In the genomic region with DNA sequence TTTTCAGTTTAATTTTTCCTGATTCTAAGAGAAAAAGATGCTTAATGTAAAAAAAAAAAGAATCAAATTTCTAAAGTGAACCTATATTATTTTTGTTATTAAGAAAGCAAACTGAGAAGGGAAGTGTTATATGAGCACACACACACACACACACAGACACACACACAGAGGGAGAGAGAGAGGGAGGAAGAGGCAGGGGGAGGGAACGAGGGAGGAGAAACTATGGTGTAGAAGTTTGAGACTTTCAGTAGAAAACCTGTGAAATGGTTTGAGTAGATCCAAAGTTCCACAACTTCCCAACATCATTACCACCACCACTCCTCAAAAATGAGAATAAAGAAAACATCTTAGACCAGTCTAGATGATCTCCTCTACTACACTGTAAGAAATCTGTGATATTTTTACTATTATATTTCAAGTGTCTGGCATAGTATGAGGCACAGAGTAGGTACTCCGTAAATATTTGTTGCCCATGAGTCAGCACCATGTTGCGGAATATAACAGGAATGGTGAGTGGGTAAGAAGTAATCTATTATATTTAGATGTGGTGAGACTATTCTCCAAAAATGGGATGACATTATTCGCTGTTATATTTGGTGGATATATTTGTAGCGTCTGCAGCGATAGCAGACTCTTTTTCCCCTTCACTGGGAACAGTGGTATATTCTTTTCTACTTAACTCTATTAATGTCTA, we compare ENCODE assay signal across 20 cellular contexts.
DNase-seq lines count a peak whose midpoint lies in the region; ATAC-seq and TF ChIP-seq lines count a peak whose summit lies in the region.
"Had no signal": no experiment of that assay in that cellular context is flagged by ENCODE, and none has a peak within 500 bp of the region (broad histone marks: within the 10 kb centered on the region; RNA-seq: fewer than 3 reads in every experiment).

No MANE protein-coding gene starts in this region.

- H3F3A ChIP-seq in PC-9 (ENCODE audit: insufficient read depth, low read depth) (peaks cover 4% of the 10 kb centered on the region; the same call in 1 of the 2 replicates), smooth muscle cell (ENCODE audit: low read depth) (peaks cover 21% of the 10 kb centered on the region)

- CTCF ChIA-PET in PC-9 (lab: Charles Lee): no interaction called here

- ATAC-seq in heart right ventricle: peak in 5 of 8 donors; percentile 27 to 89 (median 67)
- no peak for ATAC-seq in right cardiac atrium
- no peak for ATAC-seq in GM18505 (IDR thresholded peaks at IDR 0.05; ENCODE audit: unreplicated experiment)
- ATAC-seq in GM21576 (IDR thresholded peaks at IDR 0.05; ENCODE audit: unreplicated experiment): no peak
- ATAC-seq: CD8-positive, alpha-beta T cell; sciatic nerve had no signal

- H4K20me1 ChIP-seq in PC-9 (ENCODE audit: insufficient read depth) (no peaks in the 10 kb centered on the region), smooth muscle cell (ENCODE audit: low read depth) (no peaks in the 10 kb centered on the region)

- no peak overlapping the region for H2AFZ ChIP-seq in PC-9
- H2AFZ ChIP-seq in smooth muscle cell (ENCODE audit: low read depth): no peak overlapping the region

- H3K79me2 ChIP-seq in PC-9 (ENCODE audit: low read depth) (no peaks in the 10 kb centered on the region), smooth muscle cell (ENCODE audit: low read depth) (no peaks in the 10 kb centered on the region)

- 85 to 89% methylated on average over 6 of the region's 6 CpGs for WGBS in heart right ventricle, 2 donors
- WGBS in right cardiac atrium: 81% methylated on average over 6 of the region's 6 CpGs
- whole genome bisulfite sequencing in smooth muscle cell (ENCODE audit: low lambda C conversion rate): 29% methylated on average over 6 of the region's 6 CpGs

- H3K9me3 ChIP-seq in heart right ventricle: no peaks in the 10 kb centered on the region
- H3K9me3 ChIP-seq in right cardiac atrium (ENCODE audit: control insufficient read depth, low read length): no peaks in the 10 kb centered on the region
- H3K9me3 ChIP-seq in PC-9 (ENCODE audit: insufficient read depth, low read depth): no peaks in the 10 kb centered on the region
- H3K9me3 ChIP-seq in smooth muscle cell (replicated peaks; ENCODE audit: low read depth): no peaks in the 10 kb centered on the region

- H3K9me2 ChIP-seq in PC-9 (ENCODE audit: insufficient read depth): 0 out of 2 replicates have a peak, but pooled peaks cover 3% of the 10 kb centered on the region

- H3K4me3 ChIP-seq in heart right ventricle (no peak overlapping the region), right cardiac atrium (ENCODE audit: low read length) (no peak overlapping the region), PC-9 (no peak overlapping the region), smooth muscle cell (peak overlapping the region; percentile 3)

- H3K4me2 ChIP-seq in PC-9 (peak overlapping the region; percentile 45), smooth muscle cell (peak overlapping the region; percentile 65)

- no peak for TF ChIP-seq POLR2A in GM18505 (IDR thresholded peaks at IDR 0.05; ENCODE audit: borderline replicate concordance, extremely low read depth, insufficient read depth, insufficient read length)

- peaks cover 0 to 19% (median 0%) of the 10 kb centered on the region in 9 donors for H3K4me1 ChIP-seq in heart right ventricle
- no peaks in the 10 kb centered on the region for H3K4me1 ChIP-seq in right cardiac atrium (ENCODE audit: control insufficient read depth, insufficient read depth, low read length)
- peaks cover 28% of the 10 kb centered on the region for H3K4me1 ChIP-seq in PC-9 (replicated peaks; ENCODE audit: insufficient read depth)
- H3K4me1 ChIP-seq in smooth muscle cell (ENCODE audit: low read depth): peaks cover 12% of the 10 kb centered on the region

- in situ Hi-C loops in G401 (cut with HindIII; ENCODE audit: low sequenced_read_pairs): no loop called here

- BruUV-seq in PC-9 (replicated peaks; lab: Mats Ljungman, UMichigan): no TSS peak

- peak overlapping the region in 1 of 10 donors; percentile 61 for H3K27ac ChIP-seq in heart right ventricle
- H3K27ac ChIP-seq in right cardiac atrium (ENCODE audit: low read length): no peak overlapping the region
- peak overlapping the region; percentile 38 for H3K27ac ChIP-seq in PC-9
- no peak overlapping the region for H3K27ac ChIP-seq in epithelial cell of prostate
- peak overlapping the region; percentile 76 for H3K27ac ChIP-seq in smooth muscle cell (ENCODE audit: low read depth)
- H3K27ac ChIP-seq: HL-60 had no signal

- TF ChIP-seq CTCF in heart right ventricle (IDR thresholded peaks at IDR 0.05) (no peak), PC-9 (conservative IDR thresholded peaks at IDR 0.05) (no peak), smooth muscle cell (IDR thresholded peaks at IDR 0.05; ENCODE audit: borderline replicate concordance, insufficient read depth, poor library complexity, severe bottlenecking) (no peak)

- H3K9ac ChIP-seq in smooth muscle cell (ENCODE audit: low read depth): peak overlapping the region; percentile 42

- intact Hi-C loops in heart right ventricle (cut with DNase I) (no loop called here), right cardiac atrium (cut with DNase I) (no loop called here), PC-9 (cut with micrococcal nuclease; ENCODE audit: unreplicated experiment) (no loop called here)

- H3K27me3 ChIP-seq in heart right ventricle (no peaks in the 10 kb centered on the region), right cardiac atrium (ENCODE audit: control insufficient read depth, insufficient read depth) (no peaks in the 10 kb centered on the region), PC-9 (ENCODE audit: insufficient read depth, low read depth) (no peaks in the 10 kb centered on the region), smooth muscle cell (ENCODE audit: low read depth) (no peaks in the 10 kb centered on the region)

- POLR2A ChIA-PET in PC-9 (lab: Charles Lee; ENCODE audit: unreplicated experiment): no interaction called here

- H3K36me3 ChIP-seq in heart right ventricle: no peaks in the 10 kb centered on the region
- H3K36me3 ChIP-seq in PC-9 (ENCODE audit: low read depth): no peaks in the 10 kb centered on the region
- H3K36me3 ChIP-seq in smooth muscle cell (ENCODE audit: low read depth): no peaks in the 10 kb centered on the region

- DNase-seq in heart right ventricle (no peak), right cardiac atrium (no peak), PC-9 (peak in 1 of 2 experiments; percentile 76), epithelial cell of prostate (ENCODE audit: low read depth, low spot score) (peak; percentile 44), smooth muscle cell (lab: John Stamatoyannopoulos, UW; ENCODE audit: unreplicated experiment) (no peak), G401 (ENCODE audit: low spot score) (no peak)
- DNase-seq: ACHN; activated CD4-positive, CD25-positive, alpha-beta regulatory T cell; activated naive CD8-positive, alpha-beta T cell treated with anti-CD3 and anti-CD28 coated beads, Interleukin-2, amount 10 ng/mL, durations not matched to agents 7 days and 5 days; CD8-positive, alpha-beta T cell; central memory CD4-positive, alpha-beta T cell; effector CD8-positive, alpha-beta T cell; KG1; NCI-H69; nucleus accumbens; stimulated activated CD4-positive, alpha-beta T cell treated with anti-CD3 and anti-CD28 coated beads, Interleukin-1b, Interleukin-23, amount 100 ng/mL, for 48 hours had no signal

Comparison
In these comparisons a context has a peak if more than half of its experiments do, and no peak if none do; other contexts are left out.
1. ATAC-seq: peak in heart right ventricle (5 of 8); none in right cardiac atrium (0 of 2), GM18505 (single experiment) and GM21576 (single experiment).
2. H3K27ac ChIP-seq: peak in PC-9 (single experiment) and smooth muscle cell (single experiment); none in right cardiac atrium (single experiment) and epithelial cell of prostate (single experiment).